ENCODE assay signal across 1 cellular context in the genomic region with DNA sequence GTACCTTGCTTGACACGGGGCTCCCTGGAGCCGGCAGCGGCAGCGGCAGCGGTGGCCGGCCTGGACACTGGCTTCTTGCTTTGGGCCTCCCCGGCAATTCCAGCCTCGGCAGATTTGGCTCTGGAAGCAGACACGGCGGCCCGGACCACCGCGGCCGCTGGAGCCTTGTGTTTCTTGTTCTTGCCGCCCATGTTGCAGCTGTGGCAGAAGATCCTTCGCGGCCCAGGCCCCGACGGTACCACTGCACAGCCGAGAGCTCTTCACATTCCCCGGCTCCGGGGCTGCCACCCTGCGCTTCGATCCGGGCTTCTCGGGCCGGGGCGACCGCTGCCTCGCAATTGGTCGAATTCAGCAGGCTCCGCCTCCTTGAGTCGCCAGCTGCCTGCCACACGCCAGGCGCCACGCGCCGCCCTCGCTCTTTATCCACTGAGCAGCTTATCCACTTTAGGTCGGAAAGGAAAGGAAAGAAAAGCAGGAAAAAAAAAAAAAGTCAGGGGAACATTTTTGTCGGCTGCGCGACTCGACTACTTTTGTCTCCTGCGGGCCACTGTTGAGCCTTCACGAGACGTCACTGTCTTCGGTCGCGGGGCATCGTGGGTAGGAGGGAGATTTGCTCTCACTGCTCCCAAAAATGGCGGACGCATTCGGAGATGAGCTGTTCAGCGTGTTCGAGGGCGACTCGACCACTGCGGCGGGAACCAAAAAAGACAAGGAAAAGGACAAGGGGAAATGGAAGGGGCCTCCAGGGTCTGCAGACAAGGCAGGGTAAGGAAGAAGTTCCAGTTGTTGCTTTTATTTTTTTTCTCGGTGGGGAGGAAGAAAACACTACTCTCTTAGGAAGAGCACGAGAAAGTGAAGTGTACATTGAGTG.
A peak's percentile ranks its signal among the peaks of the same experiment; 100 is the strongest.
TF ChIP-seq lines count a peak whose summit lies in the region.

A gene with protein sequence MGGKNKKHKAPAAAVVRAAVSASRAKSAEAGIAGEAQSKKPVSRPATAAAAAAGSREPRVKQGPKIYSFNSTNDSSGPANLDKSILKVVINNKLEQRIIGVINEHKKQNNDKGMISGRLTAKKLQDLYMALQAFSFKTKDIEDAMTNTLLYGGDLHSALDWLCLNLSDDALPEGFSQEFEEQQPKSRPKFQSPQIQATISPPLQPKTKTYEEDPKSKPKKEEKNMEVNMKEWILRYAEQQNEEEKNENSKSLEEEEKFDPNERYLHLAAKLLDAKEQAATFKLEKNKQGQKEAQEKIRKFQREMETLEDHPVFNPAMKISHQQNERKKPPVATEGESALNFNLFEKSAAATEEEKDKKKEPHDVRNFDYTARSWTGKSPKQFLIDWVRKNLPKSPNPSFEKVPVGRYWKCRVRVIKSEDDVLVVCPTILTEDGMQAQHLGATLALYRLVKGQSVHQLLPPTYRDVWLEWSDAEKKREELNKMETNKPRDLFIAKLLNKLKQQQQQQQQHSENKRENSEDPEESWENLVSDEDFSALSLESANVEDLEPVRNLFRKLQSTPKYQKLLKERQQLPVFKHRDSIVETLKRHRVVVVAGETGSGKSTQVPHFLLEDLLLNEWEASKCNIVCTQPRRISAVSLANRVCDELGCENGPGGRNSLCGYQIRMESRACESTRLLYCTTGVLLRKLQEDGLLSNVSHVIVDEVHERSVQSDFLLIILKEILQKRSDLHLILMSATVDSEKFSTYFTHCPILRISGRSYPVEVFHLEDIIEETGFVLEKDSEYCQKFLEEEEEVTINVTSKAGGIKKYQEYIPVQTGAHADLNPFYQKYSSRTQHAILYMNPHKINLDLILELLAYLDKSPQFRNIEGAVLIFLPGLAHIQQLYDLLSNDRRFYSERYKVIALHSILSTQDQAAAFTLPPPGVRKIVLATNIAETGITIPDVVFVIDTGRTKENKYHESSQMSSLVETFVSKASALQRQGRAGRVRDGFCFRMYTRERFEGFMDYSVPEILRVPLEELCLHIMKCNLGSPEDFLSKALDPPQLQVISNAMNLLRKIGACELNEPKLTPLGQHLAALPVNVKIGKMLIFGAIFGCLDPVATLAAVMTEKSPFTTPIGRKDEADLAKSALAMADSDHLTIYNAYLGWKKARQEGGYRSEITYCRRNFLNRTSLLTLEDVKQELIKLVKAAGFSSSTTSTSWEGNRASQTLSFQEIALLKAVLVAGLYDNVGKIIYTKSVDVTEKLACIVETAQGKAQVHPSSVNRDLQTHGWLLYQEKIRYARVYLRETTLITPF (N-terminal part only) (minus strand): TSS at position 312 of the 871 bp plus-strand sequence. CDS start 121 bp downstream, at position 191.
A gene (plus strand): TSS at position 607 of the 871 bp plus-strand sequence. CDS start 25 bp downstream, at position 632.

TF ChIP-seq in WTC11, 78 proteins besides CTCF, POLR2A, EP300 and RAD21 (continued from another document and continues in another):
- TF ChIP-seq EMX1 (CRISPR knock-in tag; IDR thresholded peaks at IDR 0.05) (no peak), ATF1 (CRISPR knock-in tag; IDR thresholded peaks at IDR 0.05) (no peak), OVOL2 (CRISPR knock-in tag; IDR thresholded peaks at IDR 0.05; ENCODE audit: borderline replicate concordance) (no peak), TEAD4 (CRISPR knock-in tag; IDR thresholded peaks at IDR 0.05) (no peak), TEAD1 (CRISPR knock-in tag; IDR thresholded peaks at IDR 0.05) (peak; percentile 46), NFATC4 (CRISPR knock-in tag; IDR thresholded peaks at IDR 0.05) (no peak), GABPB1 (CRISPR knock-in tag; IDR thresholded peaks at IDR 0.05) (peak; percentile 37), RELA (CRISPR knock-in tag; IDR thresholded peaks at IDR 0.05; ENCODE audit: borderline replicate concordance) (peak; percentile 22; the same call in 1 of the 2 replicates), NR2C2 (CRISPR knock-in tag; IDR thresholded peaks at IDR 0.05) (no peak), ZNF263 (CRISPR knock-in tag; IDR thresholded peaks at IDR 0.05; ENCODE audit: low read depth) (no peak), NR3C1 (CRISPR knock-in tag; conservative IDR thresholded peaks at IDR 0.05; ENCODE audit: low read depth) (no peak), CREM (CRISPR knock-in tag; IDR thresholded peaks at IDR 0.05) (peak; percentile 83), ZNF416 (CRISPR knock-in tag; IDR thresholded peaks at IDR 0.05) (no peak), NR1H2 (CRISPR knock-in tag; IDR thresholded peaks at IDR 0.05) (no peak), SOX15 (CRISPR knock-in tag; IDR thresholded peaks at IDR 0.05) (no peak), JAZF1 (CRISPR knock-in tag; IDR thresholded peaks at IDR 0.05) (no peak), ZNF121 (CRISPR knock-in tag; IDR thresholded peaks at IDR 0.05) (no peak), MYBL2 (CRISPR knock-in tag; IDR thresholded peaks at IDR 0.05) (peak; percentile 74), GTF2I (CRISPR knock-in tag; conservative IDR thresholded peaks at IDR 0.05) (no peak), MXD4 (CRISPR knock-in tag; IDR thresholded peaks at IDR 0.05; ENCODE audit: borderline replicate concordance) (no peak), ZNF671 (CRISPR knock-in tag; IDR thresholded peaks at IDR 0.05) (no peak), HMGA2 (CRISPR knock-in tag; IDR thresholded peaks at IDR 0.05) (no peak), NFE2L1 (CRISPR knock-in tag; IDR thresholded peaks at IDR 0.05) (peak; percentile 81), SP1 (CRISPR knock-in tag; conservative IDR thresholded peaks at IDR 0.05) (peak; percentile 63)
- TF ChIP-seq, protein P1, sequence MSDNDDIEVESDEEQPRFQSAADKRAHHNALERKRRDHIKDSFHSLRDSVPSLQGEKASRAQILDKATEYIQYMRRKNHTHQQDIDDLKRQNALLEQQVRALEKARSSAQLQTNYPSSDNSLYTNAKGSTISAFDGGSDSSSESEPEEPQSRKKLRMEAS (CRISPR knock-in tag; IDR thresholded peaks at IDR 0.05): peak; percentile 88
- TF ChIP-seq, protein P2, sequence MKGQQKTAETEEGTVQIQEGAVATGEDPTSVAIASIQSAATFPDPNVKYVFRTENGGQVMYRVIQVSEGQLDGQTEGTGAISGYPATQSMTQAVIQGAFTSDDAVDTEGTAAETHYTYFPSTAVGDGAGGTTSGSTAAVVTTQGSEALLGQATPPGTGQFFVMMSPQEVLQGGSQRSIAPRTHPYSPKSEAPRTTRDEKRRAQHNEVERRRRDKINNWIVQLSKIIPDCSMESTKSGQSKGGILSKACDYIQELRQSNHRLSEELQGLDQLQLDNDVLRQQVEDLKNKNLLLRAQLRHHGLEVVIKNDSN (CRISPR knock-in tag; IDR thresholded peaks at IDR 0.05): peak; percentile 63
- TF ChIP-seq, protein P3, sequence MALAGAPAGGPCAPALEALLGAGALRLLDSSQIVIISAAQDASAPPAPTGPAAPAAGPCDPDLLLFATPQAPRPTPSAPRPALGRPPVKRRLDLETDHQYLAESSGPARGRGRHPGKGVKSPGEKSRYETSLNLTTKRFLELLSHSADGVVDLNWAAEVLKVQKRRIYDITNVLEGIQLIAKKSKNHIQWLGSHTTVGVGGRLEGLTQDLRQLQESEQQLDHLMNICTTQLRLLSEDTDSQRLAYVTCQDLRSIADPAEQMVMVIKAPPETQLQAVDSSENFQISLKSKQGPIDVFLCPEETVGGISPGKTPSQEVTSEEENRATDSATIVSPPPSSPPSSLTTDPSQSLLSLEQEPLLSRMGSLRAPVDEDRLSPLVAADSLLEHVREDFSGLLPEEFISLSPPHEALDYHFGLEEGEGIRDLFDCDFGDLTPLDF (CRISPR knock-in tag; IDR thresholded peaks at IDR 0.05): no peak
- TF ChIP-seq, protein P4, sequence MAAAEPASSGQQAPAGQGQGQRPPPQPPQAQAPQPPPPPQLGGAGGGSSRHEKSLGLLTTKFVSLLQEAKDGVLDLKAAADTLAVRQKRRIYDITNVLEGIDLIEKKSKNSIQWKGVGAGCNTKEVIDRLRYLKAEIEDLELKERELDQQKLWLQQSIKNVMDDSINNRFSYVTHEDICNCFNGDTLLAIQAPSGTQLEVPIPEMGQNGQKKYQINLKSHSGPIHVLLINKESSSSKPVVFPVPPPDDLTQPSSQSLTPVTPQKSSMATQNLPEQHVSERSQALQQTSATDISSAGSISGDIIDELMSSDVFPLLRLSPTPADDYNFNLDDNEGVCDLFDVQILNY (CRISPR knock-in tag; IDR thresholded peaks at IDR 0.05): no peak
- TF ChIP-seq, protein P5, sequence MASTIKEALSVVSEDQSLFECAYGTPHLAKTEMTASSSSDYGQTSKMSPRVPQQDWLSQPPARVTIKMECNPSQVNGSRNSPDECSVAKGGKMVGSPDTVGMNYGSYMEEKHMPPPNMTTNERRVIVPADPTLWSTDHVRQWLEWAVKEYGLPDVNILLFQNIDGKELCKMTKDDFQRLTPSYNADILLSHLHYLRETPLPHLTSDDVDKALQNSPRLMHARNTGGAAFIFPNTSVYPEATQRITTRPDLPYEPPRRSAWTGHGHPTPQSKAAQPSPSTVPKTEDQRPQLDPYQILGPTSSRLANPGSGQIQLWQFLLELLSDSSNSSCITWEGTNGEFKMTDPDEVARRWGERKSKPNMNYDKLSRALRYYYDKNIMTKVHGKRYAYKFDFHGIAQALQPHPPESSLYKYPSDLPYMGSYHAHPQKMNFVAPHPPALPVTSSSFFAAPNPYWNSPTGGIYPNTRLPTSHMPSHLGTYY (CRISPR knock-in tag; IDR thresholded peaks at IDR 0.05): no peak
- TF ChIP-seq, protein P6, sequence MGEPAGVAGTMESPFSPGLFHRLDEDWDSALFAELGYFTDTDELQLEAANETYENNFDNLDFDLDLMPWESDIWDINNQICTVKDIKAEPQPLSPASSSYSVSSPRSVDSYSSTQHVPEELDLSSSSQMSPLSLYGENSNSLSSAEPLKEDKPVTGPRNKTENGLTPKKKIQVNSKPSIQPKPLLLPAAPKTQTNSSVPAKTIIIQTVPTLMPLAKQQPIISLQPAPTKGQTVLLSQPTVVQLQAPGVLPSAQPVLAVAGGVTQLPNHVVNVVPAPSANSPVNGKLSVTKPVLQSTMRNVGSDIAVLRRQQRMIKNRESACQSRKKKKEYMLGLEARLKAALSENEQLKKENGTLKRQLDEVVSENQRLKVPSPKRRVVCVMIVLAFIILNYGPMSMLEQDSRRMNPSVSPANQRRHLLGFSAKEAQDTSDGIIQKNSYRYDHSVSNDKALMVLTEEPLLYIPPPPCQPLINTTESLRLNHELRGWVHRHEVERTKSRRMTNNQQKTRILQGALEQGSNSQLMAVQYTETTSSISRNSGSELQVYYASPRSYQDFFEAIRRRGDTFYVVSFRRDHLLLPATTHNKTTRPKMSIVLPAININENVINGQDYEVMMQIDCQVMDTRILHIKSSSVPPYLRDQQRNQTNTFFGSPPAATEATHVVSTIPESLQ (CRISPR knock-in tag; IDR thresholded peaks at IDR 0.05): no peak
- TF ChIP-seq, protein P7, sequence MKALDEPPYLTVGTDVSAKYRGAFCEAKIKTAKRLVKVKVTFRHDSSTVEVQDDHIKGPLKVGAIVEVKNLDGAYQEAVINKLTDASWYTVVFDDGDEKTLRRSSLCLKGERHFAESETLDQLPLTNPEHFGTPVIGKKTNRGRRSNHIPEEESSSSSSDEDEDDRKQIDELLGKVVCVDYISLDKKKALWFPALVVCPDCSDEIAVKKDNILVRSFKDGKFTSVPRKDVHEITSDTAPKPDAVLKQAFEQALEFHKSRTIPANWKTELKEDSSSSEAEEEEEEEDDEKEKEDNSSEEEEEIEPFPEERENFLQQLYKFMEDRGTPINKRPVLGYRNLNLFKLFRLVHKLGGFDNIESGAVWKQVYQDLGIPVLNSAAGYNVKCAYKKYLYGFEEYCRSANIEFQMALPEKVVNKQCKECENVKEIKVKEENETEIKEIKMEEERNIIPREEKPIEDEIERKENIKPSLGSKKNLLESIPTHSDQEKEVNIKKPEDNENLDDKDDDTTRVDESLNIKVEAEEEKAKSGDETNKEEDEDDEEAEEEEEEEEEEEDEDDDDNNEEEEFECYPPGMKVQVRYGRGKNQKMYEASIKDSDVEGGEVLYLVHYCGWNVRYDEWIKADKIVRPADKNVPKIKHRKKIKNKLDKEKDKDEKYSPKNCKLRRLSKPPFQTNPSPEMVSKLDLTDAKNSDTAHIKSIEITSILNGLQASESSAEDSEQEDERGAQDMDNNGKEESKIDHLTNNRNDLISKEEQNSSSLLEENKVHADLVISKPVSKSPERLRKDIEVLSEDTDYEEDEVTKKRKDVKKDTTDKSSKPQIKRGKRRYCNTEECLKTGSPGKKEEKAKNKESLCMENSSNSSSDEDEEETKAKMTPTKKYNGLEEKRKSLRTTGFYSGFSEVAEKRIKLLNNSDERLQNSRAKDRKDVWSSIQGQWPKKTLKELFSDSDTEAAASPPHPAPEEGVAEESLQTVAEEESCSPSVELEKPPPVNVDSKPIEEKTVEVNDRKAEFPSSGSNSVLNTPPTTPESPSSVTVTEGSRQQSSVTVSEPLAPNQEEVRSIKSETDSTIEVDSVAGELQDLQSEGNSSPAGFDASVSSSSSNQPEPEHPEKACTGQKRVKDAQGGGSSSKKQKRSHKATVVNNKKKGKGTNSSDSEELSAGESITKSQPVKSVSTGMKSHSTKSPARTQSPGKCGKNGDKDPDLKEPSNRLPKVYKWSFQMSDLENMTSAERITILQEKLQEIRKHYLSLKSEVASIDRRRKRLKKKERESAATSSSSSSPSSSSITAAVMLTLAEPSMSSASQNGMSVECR (CRISPR knock-in tag; IDR thresholded peaks at IDR 0.05; ENCODE audit: borderline replicate concordance): peak; percentile 46; the same call in 1 of the 2 replicates
- TF ChIP-seq, protein P8, sequence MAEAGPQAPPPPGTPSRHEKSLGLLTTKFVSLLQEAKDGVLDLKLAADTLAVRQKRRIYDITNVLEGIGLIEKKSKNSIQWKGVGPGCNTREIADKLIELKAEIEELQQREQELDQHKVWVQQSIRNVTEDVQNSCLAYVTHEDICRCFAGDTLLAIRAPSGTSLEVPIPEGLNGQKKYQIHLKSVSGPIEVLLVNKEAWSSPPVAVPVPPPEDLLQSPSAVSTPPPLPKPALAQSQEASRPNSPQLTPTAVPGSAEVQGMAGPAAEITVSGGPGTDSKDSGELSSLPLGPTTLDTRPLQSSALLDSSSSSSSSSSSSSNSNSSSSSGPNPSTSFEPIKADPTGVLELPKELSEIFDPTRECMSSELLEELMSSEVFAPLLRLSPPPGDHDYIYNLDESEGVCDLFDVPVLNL (CRISPR knock-in tag; IDR thresholded peaks at IDR 0.05; ENCODE audit: borderline replicate concordance, low read depth): no peak
- TF ChIP-seq, protein P9, sequence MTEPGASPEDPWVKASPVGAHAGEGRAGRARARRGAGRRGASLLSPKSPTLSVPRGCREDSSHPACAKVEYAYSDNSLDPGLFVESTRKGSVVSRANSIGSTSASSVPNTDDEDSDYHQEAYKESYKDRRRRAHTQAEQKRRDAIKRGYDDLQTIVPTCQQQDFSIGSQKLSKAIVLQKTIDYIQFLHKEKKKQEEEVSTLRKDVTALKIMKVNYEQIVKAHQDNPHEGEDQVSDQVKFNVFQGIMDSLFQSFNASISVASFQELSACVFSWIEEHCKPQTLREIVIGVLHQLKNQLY (CRISPR knock-in tag; IDR thresholded peaks at IDR 0.05): no peak
- TF ChIP-seq, protein P10, sequence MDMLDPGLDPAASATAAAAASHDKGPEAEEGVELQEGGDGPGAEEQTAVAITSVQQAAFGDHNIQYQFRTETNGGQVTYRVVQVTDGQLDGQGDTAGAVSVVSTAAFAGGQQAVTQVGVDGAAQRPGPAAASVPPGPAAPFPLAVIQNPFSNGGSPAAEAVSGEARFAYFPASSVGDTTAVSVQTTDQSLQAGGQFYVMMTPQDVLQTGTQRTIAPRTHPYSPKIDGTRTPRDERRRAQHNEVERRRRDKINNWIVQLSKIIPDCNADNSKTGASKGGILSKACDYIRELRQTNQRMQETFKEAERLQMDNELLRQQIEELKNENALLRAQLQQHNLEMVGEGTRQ (CRISPR knock-in tag; IDR thresholded peaks at IDR 0.05): no peak
- TF ChIP-seq, protein P11, sequence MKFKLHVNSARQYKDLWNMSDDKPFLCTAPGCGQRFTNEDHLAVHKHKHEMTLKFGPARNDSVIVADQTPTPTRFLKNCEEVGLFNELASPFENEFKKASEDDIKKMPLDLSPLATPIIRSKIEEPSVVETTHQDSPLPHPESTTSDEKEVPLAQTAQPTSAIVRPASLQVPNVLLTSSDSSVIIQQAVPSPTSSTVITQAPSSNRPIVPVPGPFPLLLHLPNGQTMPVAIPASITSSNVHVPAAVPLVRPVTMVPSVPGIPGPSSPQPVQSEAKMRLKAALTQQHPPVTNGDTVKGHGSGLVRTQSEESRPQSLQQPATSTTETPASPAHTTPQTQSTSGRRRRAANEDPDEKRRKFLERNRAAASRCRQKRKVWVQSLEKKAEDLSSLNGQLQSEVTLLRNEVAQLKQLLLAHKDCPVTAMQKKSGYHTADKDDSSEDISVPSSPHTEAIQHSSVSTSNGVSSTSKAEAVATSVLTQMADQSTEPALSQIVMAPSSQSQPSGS (CRISPR knock-in tag; IDR thresholded peaks at IDR 0.05; ENCODE audit: borderline replicate concordance, low read depth): no peak
